ENCODE assay signal across 16 cellular contexts in the genomic region with DNA sequence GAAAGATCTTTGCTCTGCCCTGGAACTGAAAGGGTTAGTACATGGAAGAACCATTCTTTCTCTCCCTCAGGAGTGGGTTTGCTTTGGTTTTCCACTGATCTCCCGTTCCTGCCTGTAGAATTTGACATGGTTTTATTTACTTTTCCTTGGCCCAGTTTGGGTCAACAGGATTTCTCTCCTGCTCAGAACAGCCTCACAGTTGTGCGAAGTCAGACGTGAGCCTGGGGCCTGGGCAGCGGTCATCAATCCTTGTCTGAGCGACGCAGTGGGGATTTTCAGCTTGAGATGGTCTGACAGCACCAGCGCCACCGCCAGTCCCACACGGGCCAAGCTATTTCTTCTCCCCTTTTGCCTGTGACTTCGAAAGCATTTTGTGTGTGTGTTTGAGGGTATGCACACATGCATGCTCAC. TPM values are rescaled to one million over a fixed set of nuclear protein-coding genes. Genes with fewer than 3 reads are reported as not detected.
DNase-seq lines count a peak whose midpoint lies in the region; ATAC-seq and TF ChIP-seq lines count a peak whose summit lies in the region.
"Had no signal": no experiment of that assay in that cellular context is flagged by ENCODE, and none has a peak within 500 bp of the region (broad histone marks: within the 10 kb centered on the region; RNA-seq: fewer than 3 reads in every experiment).

No MANE protein-coding gene starts in this region.

- H3K27me3 ChIP-seq in right lobe of liver: no peaks in the 10 kb centered on the region

- TF ChIP-seq CTCF in brain (conservative IDR thresholded peaks at IDR 0.05): no peak
- no peak for TF ChIP-seq CTCF in right lobe of liver (IDR thresholded peaks at IDR 0.05)
- peak; percentile 33 for TF ChIP-seq CTCF in progenitor cell of endocrine pancreas (IDR thresholded peaks at IDR 0.05; ENCODE audit: unreplicated experiment)
- TF ChIP-seq CTCF in foreskin fibroblast (IDR thresholded peaks at IDR 0.05; ENCODE audit: low read depth, low read length): no peak

- H3K27me3 Mint-ChIP-seq in brain: peaks cover 3% of the 10 kb centered on the region
- no peaks in the 10 kb centered on the region for H3K27me3 Mint-ChIP-seq in progenitor cell of endocrine pancreas

- no peaks in the 10 kb centered on the region for H3K36me3 ChIP-seq in right lobe of liver

- H3K27ac ChIP-seq in right lobe of liver: peak overlapping the region in 2 of 3 donors; percentile 67 to 82

- TF ChIP-seq POLR2A in right lobe of liver (IDR thresholded peaks at IDR 0.05): no peak

- peaks cover 0 to 49% (median 20%) of the 10 kb centered on the region in 4 donors for H3K4me1 ChIP-seq in right lobe of liver

- WGBS in right lobe of liver (ENCODE audit: insufficient coverage, low coverage, low lambda C conversion rate, missing lambda C conversion rate): 17% methylated on average over 10 of the region's 10 CpGs

- DNase-seq in HuH-7 (ENCODE audit: low spot score): peak; percentile 30
- DNase-seq in right lobe of liver: peak; percentile 46 to 77 (median 69)
- no peak for DNase-seq in progenitor cell of endocrine pancreas (ENCODE audit: low spot score, unreplicated experiment)
- DNase-seq in foreskin fibroblast: no peak
- DNase-seq in NAMALWA (ENCODE audit: low spot score): no peak
- no peak for DNase-seq in COLO829 (ENCODE audit: low spot score)
- DNase-seq: AML-193, DMS53, H7, NCI-H1436 treated with DMSO at 0.1 percent for 48 hours had no signal

- ATAC-seq in right lobe of liver: peak; percentile 70 to 79 (median 77)
- ATAC-seq: K562 had no signal

- H3K4me3 Mint-ChIP-seq in brain (peak overlapping the region in 3 of 5 experiments; percentile 22 to 50 (median 44)), progenitor cell of endocrine pancreas (ENCODE audit: low read depth) (no peak overlapping the region)

- H3K4me3 ChIP-seq in right lobe of liver: no peak overlapping the region
- H3K4me3 ChIP-seq in foreskin fibroblast (ENCODE audit: low read depth in 1 of 2, low read length in 2 of 2): no peak overlapping the region
- H3K4me3 ChIP-seq: K562 had no signal

- intact Hi-C loops in right lobe of liver (cut with DNase I): loop anchor here in 1 of 2 donors (10.0 kb wide), 1 partner anchor 53 kb away; no protein-coding TSS in a partner anchor

- no peaks in the 10 kb centered on the region for H3K9me3 ChIP-seq in right lobe of liver

- H3K9me3 Mint-ChIP-seq in brain: peaks cover 0 to 4% (median 0%) of the 10 kb centered on the region in 5 experiments
- H3K9me3 Mint-ChIP-seq in progenitor cell of endocrine pancreas (ENCODE audit: low read depth): no peaks in the 10 kb centered on the region

- H3K36me3 Mint-ChIP-seq in brain (no peaks in the 10 kb centered on the region), progenitor cell of endocrine pancreas (ENCODE audit: insufficient read depth) (no peaks in the 10 kb centered on the region)

- H3K4me1 Mint-ChIP-seq in brain (peaks cover 70% of the 10 kb centered on the region), progenitor cell of endocrine pancreas (ENCODE audit: low read depth) (peaks cover 34% of the 10 kb centered on the region)

- peak overlapping the region in 4 of 5 experiments; percentile 1 to 87 (median 71) for H3K27ac Mint-ChIP-seq in brain
- H3K27ac Mint-ChIP-seq in progenitor cell of endocrine pancreas: peak overlapping the region; percentile 70

RNA-seq across cellular contexts. Expression of a gene that starts 58.2 kb away (rescaled TPM):
- 44.8 TPM for polyA plus RNA-seq in brain (ENCODE audit: insufficient read depth, low read depth, low replicate concordance)
- total RNA-seq in right lobe of liver: 10 to 100 TPM; 22.3 to 88.5 (median 45.4) TPM
- 10.1 and 10.9 TPM in 2 replicates for total RNA-seq in progenitor cell of endocrine pancreas
- total RNA-seq: A673, HT-29, OCI-LY7, RPMI7951 had no signal
- polyA plus RNA-seq: K562 had no signal

Comparison
In these comparisons a context has a peak if more than half of its experiments do, and no peak if none do; other contexts are left out.
1. DNase-seq: peak in HuH-7 (single experiment) and right lobe of liver (3 of 3); none in progenitor cell of endocrine pancreas (single experiment), foreskin fibroblast (0 of 2), NAMALWA (single experiment) and COLO829 (single experiment).